13 cellular contexts compared by ENCODE assay signal in genomic region chr18:42025974-42026625, GRCh38.
DNase-seq lines count a peak whose midpoint lies in the region; ATAC-seq and TF ChIP-seq lines count a peak whose summit lies in the region.
"Had no signal": no experiment of that assay in that cellular context is flagged by ENCODE, and none has a peak within 500 bp of the region (broad histone marks: within the 10 kb centered on the region; RNA-seq: fewer than 3 reads in every experiment).

No MANE protein-coding gene starts in this region.

- H3K36me3 Mint-ChIP-seq in natural killer cell treated with Interleukin-12 subunit alpha and Interleukin-12 subunit beta and Interleukin-15 and Interleukin-18, amount 100 ng/mL, for 72 hours = peaks cover 5% of the 10 kb centered on the region
- H3K36me3 Mint-ChIP-seq in natural killer cell (no peaks in the 10 kb centered on the region), endothelial cell (ENCODE audit: low read depth, unreplicated experiment) (no peaks in the 10 kb centered on the region)

- peaks cover 11 to 13% of the 10 kb centered on the region in 2 donors for H3K4me1 Mint-ChIP-seq in natural killer cell treated with Interleukin-12 subunit alpha and Interleukin-12 subunit beta and Interleukin-15 and Interleukin-18, amount 100 ng/mL, for 72 hours (ENCODE audit: low read depth in 2 of 2)
- peaks cover 13 to 14% of the 10 kb centered on the region in 2 donors for H3K4me1 Mint-ChIP-seq in natural killer cell
- H3K4me1 Mint-ChIP-seq in endothelial cell (ENCODE audit: unreplicated experiment) = peaks cover 15% of the 10 kb centered on the region

- H3K36me3 ChIP-seq in tibial artery = peaks cover 30 to 52% (median 41%) of the 10 kb centered on the region in 3 donors

- TF ChIP-seq CTCF in natural killer cell (IDR thresholded peaks at IDR 0.05) (no peak), tibial artery (IDR thresholded peaks at IDR 0.05) (no peak), endothelial cell (IDR thresholded peaks at IDR 0.05; ENCODE audit: unreplicated experiment) (no peak)

- H3K4me1 ChIP-seq in tibial artery = no peaks in the 10 kb centered on the region

- intact Hi-C loops in natural killer cell (cut with micrococcal nuclease) (no loop called here), tibial artery (cut with DNase I; ENCODE audit: low total_unique reads) (no loop called here)

- H3K27ac Mint-ChIP-seq in natural killer cell treated with Interleukin-12 subunit alpha and Interleukin-12 subunit beta and Interleukin-15 and Interleukin-18, amount 100 ng/mL, for 72 hours = peak overlapping the region in 1 of 2 donors; percentile 50
- H3K27ac Mint-ChIP-seq in natural killer cell = no peak overlapping the region
- no peak overlapping the region for H3K27ac Mint-ChIP-seq in endothelial cell (ENCODE audit: unreplicated experiment)

- H3K4me3 ChIP-seq in tibial artery = no peak overlapping the region
- H3K4me3 ChIP-seq: cardiac muscle cell had no signal

- H3K27ac ChIP-seq in tibial artery = no peak overlapping the region
- H3K27ac ChIP-seq: cardiac muscle cell had no signal

- peak; percentile 79 to 82 for ATAC-seq in natural killer cell treated with Interleukin-12 subunit alpha and Interleukin-12 subunit beta and Interleukin-15 and Interleukin-18, amount 100 ng/mL, for 72 hours
- ATAC-seq in natural killer cell (no peak), GM21737 (IDR thresholded peaks at IDR 0.05; ENCODE audit: unreplicated experiment) (peak; percentile 90), HG03378 (IDR thresholded peaks at IDR 0.05; ENCODE audit: unreplicated experiment) (peak; percentile 97)

- H3K4me3 Mint-ChIP-seq in natural killer cell treated with Interleukin-12 subunit alpha and Interleukin-12 subunit beta and Interleukin-15 and Interleukin-18, amount 100 ng/mL, for 72 hours = no peak overlapping the region
- H3K4me3 Mint-ChIP-seq in natural killer cell (no peak overlapping the region), endothelial cell (ENCODE audit: unreplicated experiment) (no peak overlapping the region)

- H3K27me3 ChIP-seq in tibial artery = no peaks in the 10 kb centered on the region
- H3K27me3 ChIP-seq: cardiac muscle cell had no signal

- no peak for DNase-seq in natural killer cell treated with Interleukin-12 subunit alpha and Interleukin-12 subunit beta and Interleukin-15 and Interleukin-18, amount 100 ng/mL, for 72 hours (ENCODE audit: low spot score)
- DNase-seq in natural killer cell (no peak), NCI-H128 (lab: John Stamatoyannopoulos, UW; ENCODE audit: unreplicated experiment) (no peak), SK-N-DZ (ENCODE audit: low spot score) (no peak), tibial artery (no peak), endothelial cell (ENCODE audit: low spot score) (no peak)
- DNase-seq: activated CD4-positive, alpha-beta T cell treated with anti-CD3 and anti-CD28 coated beads, Interleukin-2, amount 50 U/mL, for 1 hour; foreskin fibroblast; mesenchymal stem cell; stimulated activated CD8-positive, alpha-beta memory T cell treated with anti-CD3 and anti-CD28 coated beads, Interleukin-4, amount 100 ng/mL, for 48 hours had no signal

- no peaks in the 10 kb centered on the region for H3K27me3 Mint-ChIP-seq in natural killer cell treated with Interleukin-12 subunit alpha and Interleukin-12 subunit beta and Interleukin-15 and Interleukin-18, amount 100 ng/mL, for 72 hours
- no peaks in the 10 kb centered on the region for H3K27me3 Mint-ChIP-seq in natural killer cell (ENCODE audit: low read depth in 2 of 2)
- H3K27me3 Mint-ChIP-seq in endothelial cell (ENCODE audit: unreplicated experiment) = no peaks in the 10 kb centered on the region

- H3K9me3 ChIP-seq in tibial artery = no peaks in the 10 kb centered on the region

- H3K9me3 Mint-ChIP-seq in natural killer cell treated with Interleukin-12 subunit alpha and Interleukin-12 subunit beta and Interleukin-15 and Interleukin-18, amount 100 ng/mL, for 72 hours = no peaks in the 10 kb centered on the region
- no peaks in the 10 kb centered on the region for H3K9me3 Mint-ChIP-seq in natural killer cell
- no peaks in the 10 kb centered on the region for H3K9me3 Mint-ChIP-seq in endothelial cell (ENCODE audit: unreplicated experiment)

Comparison
In these comparisons a context has a peak if more than half of its experiments do, and no peak if none do; other contexts are left out.
1. ATAC-seq: peak in natural killer cell treated with Interleukin-12 subunit alpha and Interleukin-12 subunit beta and Interleukin-15 and Interleukin-18, amount 100 ng/mL, for 72 hours (2 of 2), GM21737 (single experiment) and HG03378 (single experiment); none in natural killer cell (0 of 3).